1 cellular context compared by ENCODE assay signal in the genomic region with DNA sequence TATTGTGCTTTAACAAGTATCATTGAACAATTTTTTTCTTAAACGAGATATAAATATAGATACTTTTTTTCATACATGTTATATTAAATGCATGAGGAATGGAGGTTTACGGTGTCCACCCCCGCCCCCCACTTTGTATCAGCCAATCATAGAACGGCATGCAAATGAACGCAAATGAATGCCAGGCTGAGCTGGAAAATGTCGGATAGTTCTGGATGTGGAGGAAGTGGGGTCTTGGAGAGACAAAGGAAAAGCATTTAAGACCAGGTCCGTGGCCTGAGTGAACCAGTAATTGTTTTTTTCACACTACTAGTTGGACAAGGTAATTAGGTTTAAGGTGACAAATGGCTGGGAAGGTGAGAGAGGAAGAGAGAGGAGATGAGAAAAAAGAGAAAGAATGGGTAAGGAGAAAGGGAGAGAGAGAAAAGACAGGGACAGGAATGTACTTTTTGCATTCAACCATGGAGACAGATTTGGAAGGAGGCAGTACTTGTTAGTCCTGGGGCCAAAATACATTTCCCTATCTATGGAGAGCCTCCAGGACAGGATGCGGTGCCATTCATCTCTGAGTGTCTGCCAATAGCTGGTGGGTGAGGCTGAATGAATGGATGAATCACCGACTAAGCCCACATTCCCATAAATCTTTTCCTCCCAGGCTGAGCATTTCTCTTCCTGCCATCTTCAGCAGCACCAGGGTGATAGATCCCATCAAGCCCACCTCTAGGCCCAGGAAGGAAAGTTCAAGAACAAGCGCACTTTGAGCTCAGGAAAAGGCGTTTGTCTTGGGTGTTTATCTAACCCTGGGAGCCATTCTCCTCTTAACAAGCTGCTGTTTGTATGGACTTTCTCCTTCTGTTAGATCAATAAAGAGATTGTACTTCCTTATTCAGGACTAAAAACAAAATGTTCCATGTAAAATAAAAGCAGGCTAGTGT.
TF ChIP-seq lines count a peak whose summit lies in the region.

No MANE protein-coding gene starts in this region.

TF ChIP-seq in HCT116, 20 proteins besides CTCF, POLR2A, EP300 and RAD21 (continued from another document):
- TF ChIP-seq CBX3 (IDR thresholded peaks at IDR 0.05; ENCODE audit: low read depth) (peak; percentile 20; the same call in 1 of the 2 replicates), EGR1 (IDR thresholded peaks at IDR 0.05; ENCODE audit: low read depth) (no peak; the same call in 1 of the 2 replicates), POLR2AphosphoS5 (IDR thresholded peaks at IDR 0.05; ENCODE audit: low read depth, low read length) (peak; percentile 55)
